7 cellular contexts compared by ENCODE assay signal in genomic region chr7:22445140-22445722, GRCh38. TPM values are rescaled to one million over a fixed set of nuclear protein-coding genes. Genes with fewer than 3 reads are reported as not detected.
A peak's percentile ranks its signal among the peaks of the same experiment; 100 is the strongest.
DNase-seq lines count a peak whose midpoint lies in the region; ATAC-seq, FAIRE-seq and TF ChIP-seq lines count a peak whose summit lies in the region.

No MANE protein-coding gene starts in this region.

- no peak for FAIRE-seq in HepG2 (lab: Jason Lieb, UNC)

- H4K20me1 ChIP-seq in HepG2 (ENCODE audit: insufficient read depth, low read length) = no peaks in the 10 kb centered on the region

- H3K4me2 ChIP-seq in HepG2 (ENCODE audit: low read depth, low read length) = peak overlapping the region; percentile 65

- no peaks in the 10 kb centered on the region for H3K9me3 ChIP-seq in HepG2 (ENCODE audit: low read length)
- no peaks in the 10 kb centered on the region for H3K9me3 ChIP-seq in transverse colon

- peaks cover 62% of the 10 kb centered on the region for H3K4me1 ChIP-seq in HepG2 (ENCODE audit: insufficient read depth, low read length)
- H3K4me1 ChIP-seq in transverse colon = peaks cover 17 to 38% (median 36%) of the 10 kb centered on the region in 4 donors

- no peaks in the 10 kb centered on the region for H3K27me3 ChIP-seq in HepG2 (ENCODE audit: control insufficient read depth in 1 of 2, insufficient read depth in 2 of 2, low read length in 2 of 2)
- H3K27me3 ChIP-seq in transverse colon = no peaks in the 10 kb centered on the region

- peak overlapping the region; percentile 33 for H3K27ac ChIP-seq in angular gyrus (ENCODE audit: low read depth, low read length)
- peak overlapping the region; percentile 96 for H3K27ac ChIP-seq in HepG2 (ENCODE audit: extremely low read length, insufficient read depth, low read length)
- H3K27ac ChIP-seq in transverse colon = peak overlapping the region; percentile 68 to 76 (median 72)

- in situ Hi-C loops in HepG2 (cut with HindIII; ENCODE audit: extremely low pct_ligation_motif_present, low pct_unique_long_range_greater_than_20kb) (no loop called here), transverse colon (cut with MboI; ENCODE audit: low pct_ligation_motif_present in 1 of 4, low pct_unique_long_range_greater_than_20kb in 1 of 4, low sequenced_read_pairs in 3 of 4) (no loop called here)

- TF ChIP-seq EP300 in HepG2 (IDR thresholded peaks at IDR 0.05; ENCODE audit: low read depth in 2 of 2, low read length in 2 of 2) = no peak
- no peak for TF ChIP-seq EP300 in HepG2 (CRISPR knock-in tag; IDR thresholded peaks at IDR 0.05; ENCODE audit: borderline replicate concordance)
- no peak for TF ChIP-seq EP300 in transverse colon (IDR thresholded peaks at IDR 0.05; ENCODE audit: low read depth)

- no peak overlapping the region for H2AFZ ChIP-seq in HepG2 (ENCODE audit: low read length)

- H3K4me3 ChIP-seq in HepG2 (replicated peaks in 1 of 3; ENCODE audit: insufficient read depth in 1 of 3, low read depth in 2 of 3, low read length in 3 of 3) = no peak overlapping the region
- H3K4me3 ChIP-seq in transverse colon = no peak overlapping the region

- intact Hi-C loops in HepG2 (cut with micrococcal nuclease; ENCODE audit: unreplicated experiment) (no loop called here), transverse colon (cut with DNase I; ENCODE audit: low total_unique reads) (no loop called here)

- DNase-seq in HepG2 (ENCODE audit: low spot score) (no peak), transverse colon (peak; percentile 83), AML-193 (lab: John Stamatoyannopoulos, UW) (no peak), EL (no peak)

- 96% methylated on average over 12 of the region's 14 CpGs for WGBS in HepG2 (ENCODE audit: low lambda C conversion rate)
- 25% methylated on average over 14 of the region's 14 CpGs; no CpG with 5 or more reads in 1 of the 2 donors for WGBS in transverse colon (ENCODE audit: low coverage in 1 of 2), 2 donors

- TSS peak; percentile 82 for BruUV-seq in HepG2 (replicated peaks; lab: Mats Ljungman, UMichigan)

- peak; percentile 41 for ATAC-seq in GM19455 (IDR thresholded peaks at IDR 0.05; ENCODE audit: unreplicated experiment)
- peak; percentile 41 for ATAC-seq in HG03460 (IDR thresholded peaks at IDR 0.05; ENCODE audit: unreplicated experiment)
- no peak for ATAC-seq in HepG2

- TF ChIP-seq CTCF in HepG2 (CRISPR knock-in tag; IDR thresholded peaks at IDR 0.05) = no peak
- no peak for TF ChIP-seq CTCF in transverse colon (IDR thresholded peaks at IDR 0.05)

- peak overlapping the region; percentile 67 for H3K9ac ChIP-seq in HepG2 (ENCODE audit: insufficient read depth, low read depth, low read length)

- TF ChIP-seq POLR2A in HepG2 (IDR thresholded peaks at IDR 0.05; ENCODE audit: insufficient read depth in 1 of 2, low read depth in 2 of 2, low read length in 2 of 2) (no peak), transverse colon (IDR thresholded peaks at IDR 0.05) (no peak)

- CTCF ChIA-PET in HepG2 (lab: Yijun Ruan, JAX; ENCODE audit: low intra/inter-chr PET ratio, low total read pairs) = no interaction called here

- no peaks in the 10 kb centered on the region for H3K79me2 ChIP-seq in HepG2 (ENCODE audit: insufficient read depth, low read length)

- no peak for TF ChIP-seq RAD21 in HepG2 (CRISPR knock-in tag; IDR thresholded peaks at IDR 0.05)

- POLR2A ChIA-PET in HepG2 (lab: Yijun Ruan, JAX) = interaction anchor here (0.7 to 4.3 kb wide), 4 partner anchors 9 to 87 kb away, joined by 3 to 85 read pairs (median 4); partner anchors contain the start of gene RAPGEF5

- H3K36me3 ChIP-seq in HepG2 (replicated peaks in 1 of 2; ENCODE audit: control insufficient read depth in 1 of 2, insufficient read depth in 2 of 2, low read length in 2 of 2) (no peaks in the 10 kb centered on the region), transverse colon (no peaks in the 10 kb centered on the region)

TF ChIP-seq in HepG2, 621 proteins besides CTCF, POLR2A, EP300 and RAD21 (continues in another document):
- no peak for TF ChIP-seq NFE2L1 (CRISPR knock-in tag; IDR thresholded peaks at IDR 0.05; ENCODE audit: borderline replicate concordance)
- no peak for TF ChIP-seq THYN1 (CRISPR knock-in tag; IDR thresholded peaks at IDR 0.05; ENCODE audit: borderline replicate concordance, low read depth)
- no peak for TF ChIP-seq KDM3A (CRISPR knock-in tag; IDR thresholded peaks at IDR 0.05; ENCODE audit: low read depth)
- no peak for TF ChIP-seq ZNF263 (CRISPR knock-in tag; IDR thresholded peaks at IDR 0.05)
- 0 out of 2 replicates have a peak, but pooled peaks have one; percentile 33 for TF ChIP-seq ZFP90 (CRISPR knock-in tag; IDR thresholded peaks at IDR 0.05; ENCODE audit: borderline replicate concordance)
- no peak for TF ChIP-seq ZFY (CRISPR knock-in tag; IDR thresholded peaks at IDR 0.05)
- TF ChIP-seq ZKSCAN8 (CRISPR knock-in tag; IDR thresholded peaks at IDR 0.05; ENCODE audit: borderline replicate concordance) = no peak
- TF ChIP-seq, protein P1, sequence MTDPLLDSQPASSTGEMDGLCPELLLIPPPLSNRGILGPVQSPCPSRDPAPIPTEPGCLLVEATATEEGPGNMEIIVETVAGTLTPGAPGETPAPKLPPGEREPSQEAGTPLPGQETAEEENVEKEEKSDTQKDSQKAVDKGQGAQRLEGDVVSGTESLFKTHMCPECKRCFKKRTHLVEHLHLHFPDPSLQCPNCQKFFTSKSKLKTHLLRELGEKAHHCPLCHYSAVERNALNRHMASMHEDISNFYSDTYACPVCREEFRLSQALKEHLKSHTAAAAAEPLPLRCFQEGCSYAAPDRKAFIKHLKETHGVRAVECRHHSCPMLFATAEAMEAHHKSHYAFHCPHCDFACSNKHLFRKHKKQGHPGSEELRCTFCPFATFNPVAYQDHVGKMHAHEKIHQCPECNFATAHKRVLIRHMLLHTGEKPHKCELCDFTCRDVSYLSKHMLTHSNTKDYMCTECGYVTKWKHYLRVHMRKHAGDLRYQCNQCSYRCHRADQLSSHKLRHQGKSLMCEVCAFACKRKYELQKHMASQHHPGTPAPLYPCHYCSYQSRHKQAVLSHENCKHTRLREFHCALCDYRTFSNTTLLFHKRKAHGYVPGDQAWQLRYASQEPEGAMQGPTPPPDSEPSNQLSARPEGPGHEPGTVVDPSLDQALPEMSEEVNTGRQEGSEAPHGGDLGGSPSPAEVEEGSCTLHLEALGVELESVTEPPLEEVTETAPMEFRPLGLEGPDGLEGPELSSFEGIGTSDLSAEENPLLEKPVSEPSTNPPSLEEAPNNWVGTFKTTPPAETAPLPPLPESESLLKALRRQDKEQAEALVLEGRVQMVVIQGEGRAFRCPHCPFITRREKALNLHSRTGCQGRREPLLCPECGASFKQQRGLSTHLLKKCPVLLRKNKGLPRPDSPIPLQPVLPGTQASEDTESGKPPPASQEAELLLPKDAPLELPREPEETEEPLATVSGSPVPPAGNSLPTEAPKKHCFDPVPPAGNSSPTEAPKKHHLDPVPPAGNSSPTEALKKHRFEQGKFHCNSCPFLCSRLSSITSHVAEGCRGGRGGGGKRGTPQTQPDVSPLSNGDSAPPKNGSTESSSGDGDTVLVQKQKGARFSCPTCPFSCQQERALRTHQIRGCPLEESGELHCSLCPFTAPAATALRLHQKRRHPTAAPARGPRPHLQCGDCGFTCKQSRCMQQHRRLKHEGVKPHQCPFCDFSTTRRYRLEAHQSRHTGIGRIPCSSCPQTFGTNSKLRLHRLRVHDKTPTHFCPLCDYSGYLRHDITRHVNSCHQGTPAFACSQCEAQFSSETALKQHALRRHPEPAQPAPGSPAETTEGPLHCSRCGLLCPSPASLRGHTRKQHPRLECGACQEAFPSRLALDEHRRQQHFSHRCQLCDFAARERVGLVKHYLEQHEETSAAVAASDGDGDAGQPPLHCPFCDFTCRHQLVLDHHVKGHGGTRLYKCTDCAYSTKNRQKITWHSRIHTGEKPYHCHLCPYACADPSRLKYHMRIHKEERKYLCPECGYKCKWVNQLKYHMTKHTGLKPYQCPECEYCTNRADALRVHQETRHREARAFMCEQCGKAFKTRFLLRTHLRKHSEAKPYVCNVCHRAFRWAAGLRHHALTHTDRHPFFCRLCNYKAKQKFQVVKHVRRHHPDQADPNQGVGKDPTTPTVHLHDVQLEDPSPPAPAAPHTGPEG (CRISPR knock-in tag; IDR thresholded peaks at IDR 0.05) = 0 out of 2 replicates have a peak, but pooled peaks have one; percentile 7
- TF ChIP-seq ZBTB38 (CRISPR knock-in tag; IDR thresholded peaks at IDR 0.05) = peak; percentile 80; the same call in 1 of the 2 replicates
- no peak for TF ChIP-seq ZNF788 (CRISPR knock-in tag; IDR thresholded peaks at IDR 0.05; ENCODE audit: borderline replicate concordance)
- no peak for TF ChIP-seq ZNF343 (CRISPR knock-in tag; IDR thresholded peaks at IDR 0.05)

RNA-seq across cellular contexts. Expression of gene STEAP1B, which starts 54.8 kb away (rescaled TPM):
- total RNA-seq in HepG2 (2016; rRNA removed; fragmentation: Illumina TruSeq; extraction: Trizol) (not detected in 2 replicates), transverse colon (1 to 10 TPM in 1 of 4 donors, under 1 TPM in 1, not detected in 2; 0.64 to 3.7 TPM)
- total RNA-seq in HepG2 (2016; cell fraction: cytosol; rRNA removed; fragmentation: Illumina TruSeq; extraction: Trizol; ENCODE audit: low read depth) = not detected in 2 replicates
- total RNA-seq in HepG2 (2016; cell fraction: insoluble cytoplasmic fraction; rRNA removed; fragmentation: Illumina TruSeq; extraction: Trizol) = not detected in 2 replicates
- not detected in 2 replicates for total RNA-seq in HepG2 (2016; cell fraction: membrane; rRNA removed; fragmentation: Illumina TruSeq; extraction: Trizol)
- total RNA-seq in HepG2 (2016; cell fraction: nucleus; rRNA removed; fragmentation: Illumina TruSeq; extraction: Trizol) = not detected in 2 replicates
- polyA plus RNA-seq in HepG2 (2011; rRNA removed) = not detected in 2 replicates
- not detected in 2 replicates for polyA plus RNA-seq in HepG2 (2011; cell fraction: cytosol; rRNA removed)
- not detected in 2 replicates for polyA plus RNA-seq in HepG2 (2011; cell fraction: nucleus; rRNA removed)
- polyA plus RNA-seq in HepG2 (2012) = not detected in 2 replicates
- not detected in 2 replicates for polyA plus RNA-seq in HepG2 (2016; cell fraction: cytosol; fragmentation: Illumina TruSeq; extraction: Trizol; ENCODE audit: low read depth)
- polyA plus RNA-seq in HepG2 (2016; cell fraction: insoluble cytoplasmic fraction; fragmentation: Illumina TruSeq; extraction: Trizol; ENCODE audit: low read depth) = not detected in 2 replicates
- polyA plus RNA-seq in HepG2 (2016; cell fraction: membrane; fragmentation: Illumina TruSeq; extraction: Trizol; ENCODE audit: low read depth) = not detected in 2 replicates
- polyA plus RNA-seq in HepG2 (2016; cell fraction: nucleus; fragmentation: Illumina TruSeq; extraction: Trizol; ENCODE audit: insufficient read depth, low read depth) = not detected in 2 replicates
- polyA minus RNA-seq in HepG2 (2011; rRNA and poly(A)+ RNA removed; ENCODE audit: low replicate concordance) = 0.58 TPM in 1 of 2 replicates, not detected in the other
- not detected in 2 replicates for polyA minus RNA-seq in HepG2 (2011; cell fraction: cytosol; rRNA and poly(A)+ RNA removed)
- polyA minus RNA-seq in HepG2 (2011; cell fraction: nucleus; rRNA and poly(A)+ RNA removed) = 0.37 TPM in 1 of 2 replicates, not detected in the other

Comparison
In these comparisons a context has a peak if more than half of its experiments do, and no peak if none do; other contexts are left out.
1. H3K27ac ChIP-seq: peak in every context shown above with its lines; median percentile 96 in HepG2; 72 in transverse colon; 33 in angular gyrus.